In the genomic region with DNA sequence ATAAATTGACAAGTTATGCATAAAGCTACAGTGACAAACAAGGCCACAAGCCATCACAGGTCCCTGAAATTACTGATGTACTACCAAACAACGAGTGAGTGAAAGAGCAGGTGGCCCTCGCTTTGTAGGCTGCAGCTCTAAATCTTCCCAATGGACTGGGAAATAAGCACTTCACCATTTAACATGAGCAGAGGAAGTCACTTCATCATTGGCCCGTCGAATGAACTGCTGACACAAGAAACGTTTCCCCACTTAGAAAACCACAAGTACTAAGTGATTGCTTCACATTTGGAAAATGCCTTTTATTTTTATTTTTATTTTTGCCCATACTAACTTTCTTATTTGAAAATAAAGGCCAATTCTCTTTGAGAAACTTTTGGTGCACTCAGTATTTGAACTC, we compare ENCODE assay signal across 11 cellular contexts.
"Had no signal": no experiment of that assay in that cellular context is flagged by ENCODE, and none has a peak within 500 bp of the region (broad histone marks: within the 10 kb centered on the region; RNA-seq: fewer than 3 reads in every experiment).

No MANE protein-coding gene starts in this region.

- H3K4me2 ChIP-seq: smooth muscle cell had no signal

- H3K4me1 ChIP-seq: right atrium auricular region had no signal

- DNase-seq: activated CD4-positive, alpha-beta T cell treated with anti-CD3 and anti-CD28 coated beads for 4 hours; activated CD8-positive, alpha-beta memory T cell treated with anti-CD3 and anti-CD28 coated beads, Interleukin-2, amount 50 U/mL, for 4 hours; activated CD8-positive, alpha-beta T cell treated with anti-CD3 and anti-CD28 coated beads for 36 hours; activated naive CD8-positive, alpha-beta T cell treated with anti-CD3 and anti-CD28 coated beads, Interleukin-2, amount 10 ng/mL, durations not matched to agents 7 days and 5 days; activated T-cell treated with anti-CD3 and anti-CD28 coated beads, Interleukin-2, amount 50 U/mL, for 72 hours; aorta; left colon; naive thymus-derived CD8-positive, alpha-beta T cell had no signal

- H3K4me3 ChIP-seq: lung, right atrium auricular region, smooth muscle cell had no signal

- H3K27me3 ChIP-seq: right atrium auricular region had no signal

- H3K9me3 ChIP-seq: right atrium auricular region had no signal

- H3K27ac ChIP-seq: right atrium auricular region had no signal

- H3K36me3 ChIP-seq: right atrium auricular region had no signal
